In the genomic region with DNA sequence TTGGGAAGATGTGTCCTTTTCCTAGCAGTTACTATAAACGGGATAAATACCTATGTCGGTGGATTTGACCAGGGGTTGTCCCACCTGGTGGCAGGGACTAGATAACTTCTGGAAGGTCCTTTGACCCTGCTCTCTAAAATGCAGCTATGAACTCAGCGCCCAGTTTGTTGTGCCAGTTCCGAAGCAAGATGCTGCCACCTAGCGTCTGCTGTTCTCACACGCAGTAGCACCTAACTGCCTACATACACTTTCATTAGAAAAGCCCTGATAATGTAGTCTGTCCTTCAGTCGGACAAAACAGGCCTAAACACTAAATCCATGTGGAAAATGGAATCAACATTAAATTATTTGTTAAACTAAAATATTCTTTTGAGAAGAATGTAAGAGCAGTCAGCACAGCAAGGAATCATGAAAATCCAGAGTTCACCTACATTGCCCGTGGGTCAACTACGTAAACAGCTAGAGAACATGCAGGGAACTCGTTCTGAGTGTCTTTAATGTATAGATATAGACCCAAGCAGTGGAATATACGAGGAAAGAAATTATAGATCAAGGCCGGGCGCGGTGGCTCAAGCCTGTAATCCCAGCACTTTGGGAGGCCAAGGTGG, we compare ENCODE assay signal across 8 cellular contexts. TPM values are rescaled to one million over a fixed set of nuclear protein-coding genes. Genes with fewer than 3 reads are reported as not detected.
DNase-seq lines count a peak whose midpoint lies in the region; TF ChIP-seq lines count a peak whose summit lies in the region.

No MANE protein-coding gene starts in this region.

- DNase-seq in Daoy (ENCODE audit: low read depth) (peak; percentile 72), PC-9 (peak; percentile 52 to 64), activated T-cell treated with anti-CD3 and anti-CD28 coated beads for 48 hours (ENCODE audit: low read depth) (peak; percentile 48), fibroblast of mammary gland (ENCODE audit: low read depth) (peak; percentile 81), HuH-7.5 (ENCODE audit: low spot score) (no peak)
- DNase-seq in stimulated activated naive CD4-positive, alpha-beta T cell treated with Interleukin-2 at 50 U/mL for 16 hours (lab: John Stamatoyannopoulos, UW), result peak; percentile 68

- H3K27ac ChIP-seq in KMS-11, result no peak overlapping the region
- H3K27ac ChIP-seq in PC-9, result no peak overlapping the region
- H3K27ac ChIP-seq in neural cell (ENCODE audit: low read length), result no peak overlapping the region

- TF ChIP-seq EP300 in neural cell (conservative IDR thresholded peaks at IDR 0.05; ENCODE audit: poor library complexity, severe bottlenecking), result no peak

- H3K79me2 ChIP-seq in KMS-11 (ENCODE audit: insufficient read depth, low read depth), result no peaks in the 10 kb centered on the region
- H3K79me2 ChIP-seq in PC-9 (ENCODE audit: low read depth), result no peaks in the 10 kb centered on the region
- H3K79me2 ChIP-seq in neural cell (replicated peaks; ENCODE audit: insufficient read depth, low read length), result no peaks in the 10 kb centered on the region

- TF ChIP-seq CTCF in KMS-11 (conservative IDR thresholded peaks at IDR 0.05; ENCODE audit: low read depth, low read length) (peak; percentile 80), PC-9 (conservative IDR thresholded peaks at IDR 0.05) (peak; percentile 94), fibroblast of mammary gland (conservative IDR thresholded peaks at IDR 0.05; ENCODE audit: control insufficient read depth, insufficient read depth, low read depth, low read length) (peak; percentile 98), neural cell (IDR thresholded peaks at IDR 0.05; ENCODE audit: poor library complexity, severe bottlenecking) (peak; percentile 94)

- H3K9me3 ChIP-seq in PC-9 (ENCODE audit: insufficient read depth, low read depth) (no peaks in the 10 kb centered on the region), neural cell (ENCODE audit: low read length) (no peaks in the 10 kb centered on the region)

- no TSS peak for BruUV-seq in PC-9 (replicated peaks; lab: Mats Ljungman, UMichigan)

- H3K27me3 ChIP-seq in KMS-11 (ENCODE audit: insufficient read depth, low read depth), result no peaks in the 10 kb centered on the region
- H3K27me3 ChIP-seq in PC-9 (ENCODE audit: insufficient read depth, low read depth), result peaks cover 53% of the 10 kb centered on the region
- H3K27me3 ChIP-seq in neural cell (ENCODE audit: insufficient read depth, low read depth, low read length), result no peaks in the 10 kb centered on the region

- TF ChIP-seq RAD21 in neural cell (conservative IDR thresholded peaks at IDR 0.05), result peak; percentile 94

- H3K4me1 ChIP-seq in KMS-11 (ENCODE audit: low read depth, poor library complexity, severe bottlenecking) (no peaks in the 10 kb centered on the region), PC-9 (replicated peaks; ENCODE audit: insufficient read depth) (no peaks in the 10 kb centered on the region)

- no peaks in the 10 kb centered on the region for H4K20me1 ChIP-seq in KMS-11 (ENCODE audit: insufficient read depth)
- no peaks in the 10 kb centered on the region for H4K20me1 ChIP-seq in PC-9 (ENCODE audit: insufficient read depth)
- H4K20me1 ChIP-seq in neural cell (ENCODE audit: insufficient read depth), result no peaks in the 10 kb centered on the region

- intact Hi-C loops in PC-9 (cut with micrococcal nuclease; ENCODE audit: unreplicated experiment), result loop anchor here (1.0 to 10.0 kb wide), 3 partner anchors 471 to 669 kb away; a partner anchor contains a TSS

- H3K9ac ChIP-seq in KMS-11, result no peak overlapping the region
- H3K9ac ChIP-seq in neural cell (ENCODE audit: low read length), result no peak overlapping the region

- H3K9me2 ChIP-seq in PC-9 (ENCODE audit: insufficient read depth), result no peaks in the 10 kb centered on the region
- H3K9me2 ChIP-seq in neural cell (ENCODE audit: insufficient read depth, low read length), result no peaks in the 10 kb centered on the region

- H2AFZ ChIP-seq in KMS-11 (ENCODE audit: low read depth) (no peak overlapping the region), PC-9 (no peak overlapping the region), neural cell (ENCODE audit: low read depth, low read length) (no peak overlapping the region)

- H3F3A ChIP-seq in PC-9 (ENCODE audit: insufficient read depth, low read depth) (no peaks in the 10 kb centered on the region), neural cell (ENCODE audit: insufficient read depth, low read length, poor library complexity, severe bottlenecking) (no peaks in the 10 kb centered on the region)

- CTCF ChIA-PET in PC-9 (lab: Charles Lee), result interaction anchor here (0.6 to 1.7 kb wide), 5 partner anchors 475 to 668 kb away, joined by 3 to 31 read pairs (median 4); no protein-coding TSS in a partner anchor

- H3K36me3 ChIP-seq in KMS-11 (ENCODE audit: insufficient read depth) (no peaks in the 10 kb centered on the region), PC-9 (ENCODE audit: low read depth) (no peaks in the 10 kb centered on the region), neural cell (ENCODE audit: insufficient read depth, low read length) (peaks cover 4% of the 10 kb centered on the region)

- H3K4me2 ChIP-seq in KMS-11, result no peak overlapping the region
- H3K4me2 ChIP-seq in PC-9, result no peak overlapping the region
- no peak overlapping the region for H3K4me2 ChIP-seq in neural cell (ENCODE audit: low read length)

- H3K4me3 ChIP-seq in KMS-11 (IDR thresholded peaks at IDR 0.05; ENCODE audit: insufficient read depth, low read depth, low read length) (no peak overlapping the region), PC-9 (no peak overlapping the region), fibroblast of mammary gland (ENCODE audit: control insufficient read depth, low read depth, low read length) (no peak overlapping the region), neural cell (ENCODE audit: low read length) (no peak overlapping the region)

- POLR2A ChIA-PET in PC-9 (lab: Charles Lee; ENCODE audit: unreplicated experiment), result no interaction called here

TF ChIP-seq in neural cell, 6 proteins besides CTCF, POLR2A, EP300 and RAD21:
- peak; percentile 97 for TF ChIP-seq SMC3 (conservative IDR thresholded peaks at IDR 0.05; ENCODE audit: poor library complexity)
- TF ChIP-seq, protein P1, sequence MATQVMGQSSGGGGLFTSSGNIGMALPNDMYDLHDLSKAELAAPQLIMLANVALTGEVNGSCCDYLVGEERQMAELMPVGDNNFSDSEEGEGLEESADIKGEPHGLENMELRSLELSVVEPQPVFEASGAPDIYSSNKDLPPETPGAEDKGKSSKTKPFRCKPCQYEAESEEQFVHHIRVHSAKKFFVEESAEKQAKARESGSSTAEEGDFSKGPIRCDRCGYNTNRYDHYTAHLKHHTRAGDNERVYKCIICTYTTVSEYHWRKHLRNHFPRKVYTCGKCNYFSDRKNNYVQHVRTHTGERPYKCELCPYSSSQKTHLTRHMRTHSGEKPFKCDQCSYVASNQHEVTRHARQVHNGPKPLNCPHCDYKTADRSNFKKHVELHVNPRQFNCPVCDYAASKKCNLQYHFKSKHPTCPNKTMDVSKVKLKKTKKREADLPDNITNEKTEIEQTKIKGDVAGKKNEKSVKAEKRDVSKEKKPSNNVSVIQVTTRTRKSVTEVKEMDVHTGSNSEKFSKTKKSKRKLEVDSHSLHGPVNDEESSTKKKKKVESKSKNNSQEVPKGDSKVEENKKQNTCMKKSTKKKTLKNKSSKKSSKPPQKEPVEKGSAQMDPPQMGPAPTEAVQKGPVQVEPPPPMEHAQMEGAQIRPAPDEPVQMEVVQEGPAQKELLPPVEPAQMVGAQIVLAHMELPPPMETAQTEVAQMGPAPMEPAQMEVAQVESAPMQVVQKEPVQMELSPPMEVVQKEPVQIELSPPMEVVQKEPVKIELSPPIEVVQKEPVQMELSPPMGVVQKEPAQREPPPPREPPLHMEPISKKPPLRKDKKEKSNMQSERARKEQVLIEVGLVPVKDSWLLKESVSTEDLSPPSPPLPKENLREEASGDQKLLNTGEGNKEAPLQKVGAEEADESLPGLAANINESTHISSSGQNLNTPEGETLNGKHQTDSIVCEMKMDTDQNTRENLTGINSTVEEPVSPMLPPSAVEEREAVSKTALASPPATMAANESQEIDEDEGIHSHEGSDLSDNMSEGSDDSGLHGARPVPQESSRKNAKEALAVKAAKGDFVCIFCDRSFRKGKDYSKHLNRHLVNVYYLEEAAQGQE (IDR thresholded peaks at IDR 0.05; ENCODE audit: borderline replicate concordance), result no peak

RNA-seq across cellular contexts. Expression of a gene that starts 51.1 kb away (rescaled TPM):
- 7.4 and 11.5 TPM in 2 replicates for total RNA-seq in Daoy (2014; rRNA removed; shearing (Covaris generic))
- total RNA-seq in PC-9 (2021), result not detected in 2 replicates
- 0.58 and 2.1 TPM in 2 replicates for polyA plus RNA-seq in neural cell
- polyA minus RNA-seq in neural cell, result 2.9 and 3.6 TPM in 2 replicates
